Comparison of ENCODE assay signal across 34 cellular contexts in genomic region chr16:10605636-10606035, GRCh38.
"Had no signal": no experiment of that assay in that cellular context is flagged by ENCODE, and none has a peak within 500 bp of the region (broad histone marks: within the 10 kb centered on the region; RNA-seq: fewer than 3 reads in every experiment).

No MANE protein-coding gene starts in this region.

- H3K36me3 ChIP-seq: MG63 had no signal

- H3K9me3 ChIP-seq: MG63 had no signal

- DNase-seq: Karpas-422, Kasumi-1, MG63, MM.1S, MV-4-11, NCI-H1048, NCI-H1092, NCI-H1092 treated with DMSO at 0.1 percent for 48 hours, NCI-H1105, NCI-H1105 treated with DMSO at 0.1 percent for 48 hours, NCI-H1417, NCI-H1417 treated with DMSO at 0.1 percent for 48 hours, NCI-H1436, NCI-H1436 treated with DMSO at 0.1 percent for 48 hours, NCI-H146, NCI-H1694, NCI-H1694 treated with DMSO at 0.1 percent for 48 hours, NCI-H187, NCI-H187 treated with DMSO at 0.1 percent for 48 hours, NCI-H1930, NCI-H2029, NCI-H2029 treated with DMSO at 0.1 percent for 48 hours, NCI-H2081, NCI-H2081 treated with DMSO at 0.1 percent for 48 hours, NCI-H2107, NCI-H2171, NCI-H2171 treated with DMSO at 0.1 percent for 48 hours, NCI-H2227 treated with DMSO at 0.1 percent for 48 hours, NCI-H226, NCI-H345, NCI-H446, NCI-H446 treated with DMSO at 0.1 percent for 48 hours, NCI-H510A, NCI-H510A treated with DMSO at 0.1 percent for 48 hours had no signal

- H3K4me3 ChIP-seq: MG63 had no signal

- H3K27me3 ChIP-seq: MG63 had no signal
